In the genomic region with DNA sequence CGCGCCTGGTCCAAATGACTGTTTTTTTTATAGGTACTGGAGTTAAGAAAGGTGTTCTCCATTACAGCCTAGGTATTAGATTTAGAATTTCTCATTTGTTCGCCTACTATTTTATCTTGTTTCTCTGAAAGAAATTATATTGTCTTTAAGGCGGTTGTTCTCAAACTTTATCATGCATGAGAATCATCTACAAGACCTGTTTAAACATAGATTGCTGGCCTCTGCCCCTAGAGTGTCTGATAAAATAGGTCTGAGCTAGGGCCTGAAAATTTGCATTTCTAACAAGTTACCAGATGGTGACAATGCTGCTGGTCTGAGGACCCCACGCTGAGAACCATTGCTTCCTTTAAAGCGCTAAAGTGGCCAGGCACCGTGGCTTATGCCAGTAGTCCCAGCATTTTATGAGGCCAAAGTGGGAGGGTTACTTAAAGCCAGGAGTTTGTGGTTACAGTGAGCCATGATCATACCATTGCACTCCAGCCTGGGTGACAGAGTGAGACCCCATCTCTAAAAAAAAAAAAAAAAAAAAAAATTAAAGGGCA, we compare ENCODE assay signal across 14 cellular contexts.
"Had no signal": no experiment of that assay in that cellular context is flagged by ENCODE, and none has a peak within 500 bp of the region (broad histone marks: within the 10 kb centered on the region; RNA-seq: fewer than 3 reads in every experiment).

No MANE protein-coding gene starts in this region.

- H3K4me3 Mint-ChIP-seq: activated CD4-positive, alpha-beta memory T cell treated with anti-CD3 and anti-CD28 coated beads, Interleukin-2, amount 10 ng/mL, durations not matched to agents 7 days and 5 days; activated T-helper 17 cell treated with anti-CD3 and anti-CD28 coated beads, Interleukin-2, amount 50 U/mL, for 72 hours; mesothelial cell of epicardium; stimulated activated naive CD8-positive, alpha-beta T cell treated with anti-CD3 and anti-CD28 coated beads, Interleukin-15, Interleukin-2, amounts not matched to agents 100 ng/mL and 50 ng/mL, for 24 hours had no signal

- H3K4me1 Mint-ChIP-seq: mesothelial cell of epicardium had no signal

- H3K36me3 Mint-ChIP-seq: mesothelial cell of epicardium had no signal

- H3K9me3 Mint-ChIP-seq: activated CD4-positive, alpha-beta memory T cell treated with anti-CD3 and anti-CD28 coated beads, Interleukin-2, amount 10 ng/mL, durations not matched to agents 7 days and 5 days; activated T-helper 17 cell treated with anti-CD3 and anti-CD28 coated beads, Interleukin-2, amount 50 U/mL, for 72 hours; mesothelial cell of epicardium; stimulated activated naive CD8-positive, alpha-beta T cell treated with anti-CD3 and anti-CD28 coated beads, Interleukin-15, Interleukin-2, amounts not matched to agents 100 ng/mL and 50 ng/mL, for 24 hours had no signal

- H3K4me1 ChIP-seq: esophagus squamous epithelium, parathyroid adenoma, testis had no signal

- H3K27ac Mint-ChIP-seq: mesothelial cell of epicardium; stimulated activated naive CD8-positive, alpha-beta T cell treated with anti-CD3 and anti-CD28 coated beads, Interleukin-15, Interleukin-2, amounts not matched to agents 100 ng/mL and 50 ng/mL, for 24 hours had no signal

- DNase-seq: activated CD4-positive, alpha-beta memory T cell treated with anti-CD3 and anti-CD28 coated beads, Interleukin-2, amount 10 ng/mL, durations not matched to agents 7 days and 5 days; activated CD8-positive, alpha-beta memory T cell treated with anti-CD3 and anti-CD28 coated beads, Interleukin-2, amount 50 U/mL, for 48 hours; amygdala; esophagus squamous epithelium; foreskin fibroblast; head of caudate nucleus; kidney glomerular epithelial cell; stimulated activated CD4-positive, alpha-beta T cell treated with anti-CD3 and anti-CD28 coated beads, Interleukin-4, amount 100 ng/mL, for 24 hours; testis had no signal

- H3K4me3 ChIP-seq: esophagus squamous epithelium, testis had no signal

- H3K27me3 ChIP-seq: esophagus squamous epithelium, testis had no signal

- H2AFZ ChIP-seq: parathyroid adenoma had no signal

- H3K27me3 Mint-ChIP-seq: activated CD4-positive, alpha-beta memory T cell treated with anti-CD3 and anti-CD28 coated beads, Interleukin-2, amount 10 ng/mL, durations not matched to agents 7 days and 5 days; activated T-helper 17 cell treated with anti-CD3 and anti-CD28 coated beads, Interleukin-2, amount 50 U/mL, for 72 hours; stimulated activated naive CD8-positive, alpha-beta T cell treated with anti-CD3 and anti-CD28 coated beads, Interleukin-15, Interleukin-2, amounts not matched to agents 100 ng/mL and 50 ng/mL, for 24 hours had no signal

- H3K36me3 ChIP-seq: esophagus squamous epithelium had no signal

- H3K9ac ChIP-seq: parathyroid adenoma had no signal

- H3K79me2 ChIP-seq: parathyroid adenoma had no signal

- ATAC-seq: activated naive CD4-positive, alpha-beta T cell treated with anti-CD3 and anti-CD28 coated beads, Interleukin-2, amount 50 U/mL, for 72 hours; activated T-helper 17 cell treated with anti-CD3 and anti-CD28 coated beads, Interleukin-2, amount 50 U/mL, for 72 hours had no signal

- H3K9me3 ChIP-seq: esophagus squamous epithelium, testis had no signal

- H3K27ac ChIP-seq: esophagus squamous epithelium, parathyroid adenoma, testis had no signal
